ENCODE assay signal across 8 cellular contexts in the genomic region with DNA sequence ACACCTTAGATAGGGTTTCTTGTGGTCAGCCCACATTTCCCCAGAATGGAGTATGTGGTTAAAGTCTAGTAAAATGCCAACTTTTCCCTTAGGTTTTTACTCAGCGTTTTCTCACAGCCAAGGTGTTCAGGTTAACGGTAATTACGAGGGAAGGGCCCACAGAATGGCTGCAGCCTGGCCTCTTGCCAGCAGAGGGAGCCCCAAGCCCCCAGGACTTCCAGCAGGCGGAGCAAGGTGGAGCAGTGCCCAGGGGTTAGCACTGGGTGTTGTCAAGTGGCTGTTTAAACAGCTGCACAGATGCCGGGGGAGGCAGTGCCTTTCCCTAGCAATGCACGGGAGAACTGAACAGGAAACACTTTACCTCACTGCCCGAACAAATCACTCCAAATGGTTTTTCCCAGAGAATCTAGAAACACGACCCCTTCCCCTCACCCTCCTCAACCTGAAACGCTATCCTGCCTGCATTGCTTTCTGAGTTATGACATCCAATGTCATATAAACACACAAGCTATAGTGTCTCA. TPM values are rescaled to one million over a fixed set of nuclear protein-coding genes. Genes with fewer than 3 reads are reported as not detected.
DNase-seq lines count a peak whose midpoint lies in the region; FAIRE-seq and TF ChIP-seq lines count a peak whose summit lies in the region.

No MANE protein-coding gene starts in this region.

- H3K9me3 Mint-ChIP-seq in type B pancreatic cell: no peaks in the 10 kb centered on the region

- DNase-seq in AG08395 (ENCODE audit: low spot score): peak; percentile 73
- peak; percentile 74 for DNase-seq in GM19239 (ENCODE audit: insufficient read length, low spot score)
- DNase-seq in MV-4-11 (lab: John Stamatoyannopoulos, UW): peak; percentile 54
- peak; percentile 73 for DNase-seq in SK-N-DZ (ENCODE audit: low spot score)
- peak; percentile 87 for DNase-seq in activated gamma-delta T cell treated with Interleukin-2 at 50 U/mL for 16 hours
- peak; percentile 10 for DNase-seq in glomerular endothelial cell (ENCODE audit: extremely low read depth, low read depth, low spot score)
- DNase-seq in type B pancreatic cell (ENCODE audit: extremely low spot score, unreplicated experiment): peak; percentile 88

- no peak overlapping the region for H3K9ac ChIP-seq in parathyroid adenoma

- H3K27ac Mint-ChIP-seq in type B pancreatic cell: peak overlapping the region; percentile 77

- H3K27me3 ChIP-seq in parathyroid adenoma (ENCODE audit: control insufficient read depth, insufficient read depth, low read length): no peaks in the 10 kb centered on the region

- TF ChIP-seq CTCF in parathyroid adenoma (IDR thresholded peaks at IDR 0.05): peak; percentile 68
- peak; percentile 100 for TF ChIP-seq CTCF in type B pancreatic cell (conservative IDR thresholded peaks at IDR 0.05)

- peak; percentile 78 for FAIRE-seq in GM19239 (lab: Jason Lieb, UNC)

- no peak overlapping the region for H3K4me2 ChIP-seq in parathyroid adenoma (ENCODE audit: low read length)

- no peaks in the 10 kb centered on the region for H3K79me2 ChIP-seq in parathyroid adenoma

- H3K4me3 ChIP-seq in parathyroid adenoma (ENCODE audit: low read depth, low read length): no peak overlapping the region

- H3K9me3 ChIP-seq in parathyroid adenoma (ENCODE audit: control insufficient read depth, low read length): no peaks in the 10 kb centered on the region

- H3K4me1 Mint-ChIP-seq in type B pancreatic cell (ENCODE audit: unreplicated experiment): peaks cover 27% of the 10 kb centered on the region

- no peaks in the 10 kb centered on the region for H3K4me1 ChIP-seq in parathyroid adenoma

- no peaks in the 10 kb centered on the region for H3K27me3 Mint-ChIP-seq in type B pancreatic cell

- no peak overlapping the region for H3K4me3 Mint-ChIP-seq in type B pancreatic cell

- no peak overlapping the region for H3K27ac ChIP-seq in parathyroid adenoma

- no peak overlapping the region for H2AFZ ChIP-seq in parathyroid adenoma

- H3K36me3 Mint-ChIP-seq in type B pancreatic cell: peaks cover 29% of the 10 kb centered on the region

- no peaks in the 10 kb centered on the region for H3K36me3 ChIP-seq in parathyroid adenoma (ENCODE audit: control insufficient read depth, insufficient read depth, low read length)

RNA-seq across cellular contexts. Expression of gene PHB1, which starts 6.6 kb away (rescaled TPM):
- 244 and 301 TPM in 2 replicates for polyA plus RNA-seq in SK-N-DZ (2014; cell fraction: cytosol; rRNA removed)
- polyA plus RNA-seq in SK-N-DZ (2014; cell fraction: nucleus; rRNA removed): 137 and 172 TPM in 2 replicates
- total RNA-seq in glomerular endothelial cell: 99.8 and 140 TPM in 2 replicates
- total RNA-seq in type B pancreatic cell (ENCODE audit: low replicate concordance): 231 and 270 TPM in 2 replicates

RNA-seq across cellular contexts. Expression of gene ZNF652, which starts 46.0 kb away (rescaled TPM):
- 17.8 and 21.9 TPM in 2 replicates for polyA plus RNA-seq in SK-N-DZ (2014; cell fraction: cytosol; rRNA removed)
- 11.5 and 22.1 TPM in 2 replicates for polyA plus RNA-seq in SK-N-DZ (2014; cell fraction: nucleus; rRNA removed)
- total RNA-seq in glomerular endothelial cell (13.0 and 23.0 TPM in 2 replicates), type B pancreatic cell (ENCODE audit: low replicate concordance) (39.6 and 42.3 TPM in 2 replicates)

Comparison
In these comparisons a context has a peak if more than half of its experiments do, and no peak if none do; other contexts are left out.
1. DNase-seq: peak in every context shown above with its lines; median percentile 88 in type B pancreatic cell; 87 in activated gamma-delta T cell treated with Interleukin-2 at 50 U/mL for 16 hours; 74 in GM19239; 73 in AG08395; 73 in SK-N-DZ; 54 in MV-4-11; 10 in glomerular endothelial cell.